ENCODE assay signal across 9 cellular contexts in the genomic region with DNA sequence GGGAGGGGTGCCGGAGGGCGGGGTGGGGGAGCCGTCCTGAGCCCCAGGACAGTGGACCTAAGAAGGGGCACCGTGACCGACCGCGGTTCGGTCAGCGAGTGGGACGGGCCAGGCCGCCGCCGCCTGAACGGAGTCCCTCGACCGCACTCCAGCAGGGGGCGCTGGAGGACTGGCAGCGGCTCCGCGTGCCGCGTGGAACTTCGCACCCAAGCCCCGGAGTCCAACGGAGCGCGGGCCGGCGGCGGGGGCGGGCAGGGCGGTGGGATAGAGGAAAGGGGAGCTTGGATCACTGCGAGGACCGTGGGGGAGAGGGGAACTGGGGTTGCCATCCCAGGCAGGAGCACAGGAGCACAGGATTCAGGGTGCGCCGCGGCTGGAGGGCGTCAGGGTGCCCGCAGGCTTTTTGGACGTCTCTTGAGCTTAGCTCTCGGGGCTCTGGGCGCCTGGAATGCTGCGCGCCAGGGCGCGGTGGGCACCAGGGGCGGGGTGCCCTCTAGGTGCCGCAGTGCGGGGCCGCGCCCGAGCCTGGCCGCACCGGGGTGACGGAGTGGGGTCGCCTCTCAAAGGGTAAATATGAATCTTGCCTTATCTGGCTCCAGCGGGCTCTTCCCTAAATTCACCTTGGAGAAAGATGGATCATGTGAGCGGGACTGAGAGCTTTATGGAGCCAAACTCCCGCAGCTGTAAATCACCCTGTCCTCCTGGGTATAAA. TPM values are rescaled to one million over a fixed set of nuclear protein-coding genes. Genes with fewer than 3 reads are reported as not detected.
DNase-seq lines count a peak whose midpoint lies in the region; ATAC-seq lines count a peak whose summit lies in the region.
"Had no signal": no experiment of that assay in that cellular context is flagged by ENCODE, and none has a peak within 500 bp of the region (broad histone marks: within the 10 kb centered on the region; RNA-seq: fewer than 3 reads in every experiment).

No MANE protein-coding gene starts in this region.

- no peaks in the 10 kb centered on the region for H3K9me3 Mint-ChIP-seq in effector memory CD8-positive, alpha-beta T cell

- peaks cover 3% of the 10 kb centered on the region for H3K36me3 Mint-ChIP-seq in effector memory CD8-positive, alpha-beta T cell (ENCODE audit: insufficient read depth)

- no peaks in the 10 kb centered on the region for H3K9me3 ChIP-seq in mesodermal cell (ENCODE audit: control insufficient read depth, low read length)
- H3K9me3 ChIP-seq: BLaER1 treated with 17β-estradiol and CSF1 and Interleukin-3, amounts not matched to agents 10 nM and 100 nM had no signal

- DNase-seq in NCI-H1092 treated with DMSO at 0.1 percent for 48 hours (lab: John Stamatoyannopoulos, UW) (peak; percentile 25), NCI-H1092 (lab: John Stamatoyannopoulos, UW) (no peak), NCI-H345 (lab: John Stamatoyannopoulos, UW) (peak; percentile 56)
- peak; percentile 41 to 44 for DNase-seq in activated CD8-positive, alpha-beta memory T cell treated with anti-CD3 and anti-CD28 coated beads for 4 hours (ENCODE audit: low read depth in 2 of 2)
- peak; percentile 63 to 68 (median 68) for DNase-seq in effector memory CD8-positive, alpha-beta T cell
- DNase-seq in stimulated activated CD8-positive, alpha-beta memory T cell treated with anti-CD3 and anti-CD28 coated beads, Interleukin-4, amount 100 ng/mL, for 24 hours (ENCODE audit: low read depth): peak; percentile 60

- 8 to 10% methylated on average over 38 to 43 of the region's 59 CpGs for WGBS in mesodermal cell (ENCODE audit: insufficient coverage in 2 of 2), 2 experiments

- H3K27me3 Mint-ChIP-seq in effector memory CD8-positive, alpha-beta T cell: peaks cover 65 to 87% of the 10 kb centered on the region in 2 donors

- peak; percentile 80 for ATAC-seq in effector memory CD8-positive, alpha-beta T cell (replicated peaks)
- ATAC-seq in HG02642 (IDR thresholded peaks at IDR 0.05; ENCODE audit: poor library complexity, unreplicated experiment): no peak

- peaks cover 6 to 9% of the 10 kb centered on the region in 2 donors for H3K4me1 Mint-ChIP-seq in effector memory CD8-positive, alpha-beta T cell (ENCODE audit: low read depth in 2 of 2)

- H3K4me3 Mint-ChIP-seq in effector memory CD8-positive, alpha-beta T cell: peak overlapping the region; percentile 49 to 72

- H3K4me1 ChIP-seq in mesodermal cell (ENCODE audit: control insufficient read depth, insufficient read depth, low read length, poor library complexity, severe bottlenecking): no peaks in the 10 kb centered on the region

- peak overlapping the region; percentile 29 for H3K4me3 ChIP-seq in mesodermal cell (ENCODE audit: extremely low read depth, insufficient read depth, low read length, poor library complexity, severe bottlenecking)

- no peak overlapping the region for H3K27ac ChIP-seq in mesodermal cell (ENCODE audit: low read depth, low read length, severe bottlenecking)
- H3K27ac ChIP-seq: BLaER1 treated with 17β-estradiol and CSF1 and Interleukin-3, amounts not matched to agents 10 nM and 100 nM had no signal

- no peaks in the 10 kb centered on the region for H3K36me3 ChIP-seq in mesodermal cell (ENCODE audit: control insufficient read depth, insufficient read depth, low read length)
- H3K36me3 ChIP-seq: BLaER1 treated with 17β-estradiol and CSF1 and Interleukin-3, amounts not matched to agents 10 nM and 100 nM had no signal

- no peak overlapping the region for H3K27ac Mint-ChIP-seq in effector memory CD8-positive, alpha-beta T cell

RNA-seq across cellular contexts. Expression of a gene that starts 0.4 kb away (rescaled TPM):
- polyA plus RNA-seq in mesodermal cell (2013, experiment 1 of 2): not detected
- not detected for polyA plus RNA-seq in mesodermal cell (2013, experiment 2 of 2)

RNA-seq across cellular contexts. Expression of a gene that starts 0.6 kb away (rescaled TPM):
- 0.26 TPM for polyA plus RNA-seq in mesodermal cell (2013, experiment 1 of 2)
- 0.20 TPM for polyA plus RNA-seq in mesodermal cell (2013, experiment 2 of 2)

RNA-seq across cellular contexts. Expression of a gene that starts 12.0 kb away (rescaled TPM):
- polyA plus RNA-seq in mesodermal cell (2013, experiment 1 of 2): not detected
- polyA plus RNA-seq in mesodermal cell (2013, experiment 2 of 2): not detected

RNA-seq across cellular contexts. Expression of a gene that starts 30.3 kb away (rescaled TPM):
- not detected for polyA plus RNA-seq in mesodermal cell (2013, experiment 1 of 2)
- not detected for polyA plus RNA-seq in mesodermal cell (2013, experiment 2 of 2)

RNA-seq across cellular contexts. Expression of a gene that starts 48.9 kb away (rescaled TPM):
- polyA plus RNA-seq in mesodermal cell (2013, experiment 1 of 2): 16.4 TPM
- polyA plus RNA-seq in mesodermal cell (2013, experiment 2 of 2): 11.7 TPM
